In the genomic region with DNA sequence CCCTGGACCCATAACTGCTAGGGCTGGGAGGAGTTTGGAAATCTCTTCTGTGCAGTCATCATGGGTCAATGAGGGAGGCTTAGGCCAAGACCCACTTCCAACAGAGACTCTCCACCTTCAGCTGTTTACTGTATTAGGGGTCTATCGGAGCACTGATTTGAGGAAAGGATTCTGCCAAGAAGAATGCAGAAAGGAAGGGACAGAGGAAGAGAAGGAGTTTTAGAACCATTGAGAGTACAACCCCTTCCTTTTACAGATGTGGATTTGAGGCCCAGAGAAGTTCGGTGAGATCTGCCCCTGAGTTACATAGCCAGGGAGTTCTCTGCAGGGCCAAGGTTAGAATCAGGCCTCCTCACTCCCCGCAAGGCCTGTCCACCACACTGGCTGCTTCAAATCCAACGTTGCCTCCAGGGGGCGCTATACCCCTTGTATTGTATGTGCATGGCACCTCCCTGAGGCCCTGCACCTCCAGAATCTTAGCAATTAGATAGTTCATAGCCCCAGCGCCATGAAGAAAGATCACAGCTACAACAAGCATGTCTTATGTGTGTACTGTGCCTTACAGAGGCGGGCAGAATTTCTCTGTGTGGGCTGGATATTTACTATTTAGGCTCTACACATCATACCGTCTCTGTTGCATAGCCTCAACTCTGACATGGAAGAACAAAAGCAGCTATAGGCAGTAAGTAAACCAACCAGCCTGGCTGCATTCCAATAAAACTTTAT, we compare ENCODE assay signal across 8 cellular contexts.
A peak's percentile ranks its signal among the peaks of the same experiment; 100 is the strongest.
DNase-seq lines count a peak whose midpoint lies in the region; ATAC-seq and TF ChIP-seq lines count a peak whose summit lies in the region.

No MANE protein-coding gene starts in this region.

- peak; percentile 84 for TF ChIP-seq CTCF in cardiac muscle cell (IDR thresholded peaks at IDR 0.05; ENCODE audit: low read depth, low read length)

- CTCF ChIA-PET in activated naive CD4-positive, alpha-beta T cell treated with anti-CD3 and anti-CD28 coated beads, Interleukin-2, amount 10 ng/mL, durations not matched to agents 7 days and 5 days (lab: Charles Lee): interaction anchor here (0.6 to 1.5 kb wide), 6 partner anchors 10 to 214 kb away, joined by 3 to 6 read pairs (median 3); no protein-coding TSS in a partner anchor

- H3K4me1 ChIP-seq in SJSA1 (replicated peaks) (peaks cover 31% of the 10 kb centered on the region), cardiac muscle cell (ENCODE audit: low read depth) (peaks cover 8% of the 10 kb centered on the region)

- no peak overlapping the region for H3K4me3 Mint-ChIP-seq in activated naive CD4-positive, alpha-beta T cell treated with anti-CD3 and anti-CD28 coated beads, Interleukin-2, amount 10 ng/mL, durations not matched to agents 7 days and 5 days

- peaks cover 3% of the 10 kb centered on the region for H3K27me3 Mint-ChIP-seq in activated naive CD4-positive, alpha-beta T cell treated with anti-CD3 and anti-CD28 coated beads, Interleukin-2, amount 10 ng/mL, durations not matched to agents 7 days and 5 days

- no peak overlapping the region for H3K27ac Mint-ChIP-seq in activated naive CD4-positive, alpha-beta T cell treated with anti-CD3 and anti-CD28 coated beads, Interleukin-2, amount 10 ng/mL, durations not matched to agents 7 days and 5 days

- DNase-seq in GF-D8 (lab: John Stamatoyannopoulos, UW) (peak; percentile 32), KG1 (lab: John Stamatoyannopoulos, UW) (peak; percentile 40), SJSA1 (ENCODE audit: low read depth in 1 of 2, low spot score in 2 of 2) (peak; percentile 85 to 93), cardiac muscle cell (ENCODE audit: low read depth in 1 of 2, low spot score in 1 of 2) (peak; percentile 95 to 98), putamen (ENCODE audit: low spot score) (peak; percentile 41), DMS79 (lab: John Stamatoyannopoulos, UW) (no peak)
- peak; percentile 83 for DNase-seq in activated naive CD4-positive, alpha-beta T cell treated with anti-CD3 and anti-CD28 coated beads, Interleukin-2, amount 10 ng/mL, durations not matched to agents 7 days and 5 days

- H3K4me1 Mint-ChIP-seq in activated naive CD4-positive, alpha-beta T cell treated with anti-CD3 and anti-CD28 coated beads, Interleukin-2, amount 10 ng/mL, durations not matched to agents 7 days and 5 days: no peaks in the 10 kb centered on the region

- H3K27me3 ChIP-seq in SJSA1 (replicated peaks): no peaks in the 10 kb centered on the region
- H3K27me3 ChIP-seq in cardiac muscle cell: no peaks in the 10 kb centered on the region

- ATAC-seq in GM21737 (IDR thresholded peaks at IDR 0.05; ENCODE audit: unreplicated experiment): peak; percentile 93

- no peaks in the 10 kb centered on the region for H3K36me3 Mint-ChIP-seq in activated naive CD4-positive, alpha-beta T cell treated with anti-CD3 and anti-CD28 coated beads, Interleukin-2, amount 10 ng/mL, durations not matched to agents 7 days and 5 days

- H3K27ac ChIP-seq in SJSA1 (no peak overlapping the region), cardiac muscle cell (peak overlapping the region; percentile 25)

- H3K9me3 Mint-ChIP-seq in activated naive CD4-positive, alpha-beta T cell treated with anti-CD3 and anti-CD28 coated beads, Interleukin-2, amount 10 ng/mL, durations not matched to agents 7 days and 5 days: no peaks in the 10 kb centered on the region

- no peaks in the 10 kb centered on the region for H3K36me3 ChIP-seq in SJSA1
- H3K36me3 ChIP-seq in cardiac muscle cell: no peaks in the 10 kb centered on the region

- H3K4me3 ChIP-seq in SJSA1 (no peak overlapping the region), cardiac muscle cell (no peak overlapping the region)

- H3K9me3 ChIP-seq in SJSA1 (replicated peaks) (0 out of 2 replicates have a peak, but pooled peaks cover 2% of the 10 kb centered on the region), cardiac muscle cell (ENCODE audit: low read depth) (no peaks in the 10 kb centered on the region)
